ENCODE assay signal across 33 cellular contexts in the genomic region with DNA sequence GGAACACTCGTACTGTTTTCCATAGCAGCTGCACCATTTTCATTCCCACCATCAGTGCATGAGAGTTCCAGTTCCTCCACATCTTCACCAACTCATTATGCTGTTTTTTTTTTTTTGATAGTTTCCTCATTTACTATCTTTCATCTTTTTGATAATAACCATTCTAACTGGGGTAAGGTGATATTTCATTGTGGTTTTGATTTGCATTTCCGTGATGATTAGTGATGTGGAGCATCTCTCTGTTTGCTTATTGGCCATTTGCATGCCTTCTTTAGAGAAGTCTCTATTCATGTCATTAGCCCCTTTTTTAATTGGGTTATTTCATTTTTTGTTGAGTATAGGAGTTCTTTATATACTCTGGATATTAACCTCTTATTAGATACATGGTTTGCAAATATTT. TPM values are rescaled to one million over a fixed set of nuclear protein-coding genes. Genes with fewer than 3 reads are reported as not detected.
"Had no signal": no experiment of that assay in that cellular context is flagged by ENCODE, and none has a peak within 500 bp of the region (broad histone marks: within the 10 kb centered on the region; RNA-seq: fewer than 3 reads in every experiment).

No MANE protein-coding gene starts in this region.

- H3K27ac Mint-ChIP-seq: nephron progenitor cell; neural progenitor cell; progenitor cell of endocrine pancreas; stimulated activated effector memory CD8-positive, alpha-beta T cell treated with anti-CD3 and anti-CD28 coated beads, Interleukin-12 subunit alpha, Interleukin-12 subunit beta, amount 100 ng/mL, for 72 hours had no signal

- H3K27me3 Mint-ChIP-seq: naive thymus-derived CD4-positive, alpha-beta T cell; progenitor cell of endocrine pancreas had no signal

- ATAC-seq: mucosa of descending colon; naive thymus-derived CD4-positive, alpha-beta T cell; right lobe of liver; stimulated activated effector memory CD8-positive, alpha-beta T cell treated with anti-CD3 and anti-CD28 coated beads, Interleukin-12 subunit alpha, Interleukin-12 subunit beta, amount 100 ng/mL, for 72 hours had no signal

- DNase-seq: hypothalamus; islet precursor cell; left ventricle myocardium inferior; midbrain; mucosa of descending colon; naive thymus-derived CD4-positive, alpha-beta T cell; nephron progenitor cell; occipital lobe; right lobe of liver; stimulated activated CD4-positive, alpha-beta T cell treated with anti-CD3 and anti-CD28 coated beads, Interleukin-1b, Interleukin-23, amount 100 ng/mL, for 48 hours; stimulated activated CD4-positive, alpha-beta T cell treated with anti-CD3 and anti-CD28 coated beads, Interleukin-4, amount 100 ng/mL, for 24 hours; stimulated activated naive CD4-positive, alpha-beta T cell; stomach; testis; thyroid gland; transverse colon; upper lobe of left lung had no signal

- H3K4me3 Mint-ChIP-seq: naive thymus-derived CD4-positive, alpha-beta T cell; nephron progenitor cell; neural progenitor cell; stimulated activated effector memory CD8-positive, alpha-beta T cell treated with anti-CD3 and anti-CD28 coated beads, Interleukin-12 subunit alpha, Interleukin-12 subunit beta, amount 100 ng/mL, for 72 hours had no signal

- H3K4me1 Mint-ChIP-seq: nephron progenitor cell had no signal

RNA-seq across cellular contexts. Expression of a gene that starts 31.3 kb away (rescaled TPM):
- total RNA-seq: osteocyte, progenitor cell of endocrine pancreas, smooth muscle cell had no signal
- polyA plus RNA-seq: smooth muscle cell had no signal

RNA-seq across cellular contexts. Expression of a gene that starts 49.9 kb away (rescaled TPM):
- total RNA-seq: kidney epithelial cell, left ventricle myocardium inferior, lower leg skin, lung, mesenteric fat pad, myocyte, osteocyte, progenitor cell of endocrine pancreas, pulmonary artery endothelial cell, renal cortical epithelial cell, right atrium auricular region, right lobe of liver, skeletal muscle tissue, smooth muscle cell, stomach, thyroid gland, transverse colon, upper lobe of left lung, urinary bladder, vagina had no signal
- polyA plus RNA-seq: lung; naive thymus-derived CD4-positive, alpha-beta T cell; smooth muscle cell; stomach; urinary bladder had no signal
